ENCODE assay signal across 1 cellular context in genomic region chrX:110286126-110286525, GRCh38.
TF ChIP-seq lines count a peak whose summit lies in the region.

No MANE protein-coding gene starts in this region.

TF ChIP-seq in K562, 482 proteins besides CTCF, POLR2A, EP300 and RAD21 (continued from another document):
- TF ChIP-seq RREB1 (CRISPR knock-in tag; IDR thresholded peaks at IDR 0.05) (no peak), ZBTB9 (CRISPR knock-in tag; IDR thresholded peaks at IDR 0.05) (no peak), FOSL1 (tag; conservative IDR thresholded peaks at IDR 0.05) (peak; percentile 73), DDX20 (tag; IDR thresholded peaks at IDR 0.05; ENCODE audit: low read depth) (no peak), RHOXF2B (CRISPR knock-in tag; conservative IDR thresholded peaks at IDR 0.05) (no peak), SMAD2 (IDR thresholded peaks at IDR 0.05; ENCODE audit: low read depth, low read length) (no peak), DEAF1 (CRISPR knock-in tag; IDR thresholded peaks at IDR 0.05) (no peak), ZNF324 (CRISPR knock-in tag; IDR thresholded peaks at IDR 0.05) (no peak)
- TF ChIP-seq, protein P1, sequence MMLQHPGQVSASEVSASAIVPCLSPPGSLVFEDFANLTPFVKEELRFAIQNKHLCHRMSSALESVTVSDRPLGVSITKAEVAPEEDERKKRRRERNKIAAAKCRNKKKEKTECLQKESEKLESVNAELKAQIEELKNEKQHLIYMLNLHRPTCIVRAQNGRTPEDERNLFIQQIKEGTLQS (IDR thresholded peaks at IDR 0.05): peak; percentile 37; the same call in 1 of the 2 replicates
- TF ChIP-seq, protein P1 (CRISPR knock-in tag; conservative IDR thresholded peaks at IDR 0.05): no peak
- TF ChIP-seq, protein P2, sequence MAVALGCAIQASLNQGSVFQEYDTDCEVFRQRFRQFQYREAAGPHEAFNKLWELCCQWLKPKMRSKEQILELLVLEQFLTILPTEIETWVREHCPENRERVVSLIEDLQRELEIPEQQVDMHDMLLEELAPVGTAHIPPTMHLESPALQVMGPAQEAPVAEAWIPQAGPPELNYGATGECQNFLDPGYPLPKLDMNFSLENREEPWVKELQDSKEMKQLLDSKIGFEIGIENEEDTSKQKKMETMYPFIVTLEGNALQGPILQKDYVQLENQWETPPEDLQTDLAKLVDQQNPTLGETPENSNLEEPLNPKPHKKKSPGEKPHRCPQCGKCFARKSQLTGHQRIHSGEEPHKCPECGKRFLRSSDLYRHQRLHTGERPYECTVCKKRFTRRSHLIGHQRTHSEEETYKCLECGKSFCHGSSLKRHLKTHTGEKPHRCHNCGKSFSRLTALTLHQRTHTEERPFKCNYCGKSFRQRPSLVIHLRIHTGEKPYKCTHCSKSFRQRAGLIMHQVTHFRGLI (CRISPR knock-in tag; IDR thresholded peaks at IDR 0.05): no peak
- TF ChIP-seq, protein P3, sequence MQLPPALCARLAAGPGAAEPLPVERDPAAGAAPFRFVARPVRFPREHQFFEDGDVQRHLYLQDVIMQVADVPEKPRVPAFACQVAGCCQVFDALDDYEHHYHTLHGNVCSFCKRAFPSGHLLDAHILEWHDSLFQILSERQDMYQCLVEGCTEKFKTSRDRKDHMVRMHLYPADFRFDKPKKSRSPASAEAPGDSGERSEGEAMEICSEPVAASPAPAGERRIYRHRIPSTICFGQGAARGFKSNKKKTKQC (CRISPR knock-in tag; IDR thresholded peaks at IDR 0.05): no peak
